1 cellular context compared by ENCODE assay signal in genomic region chr4:40193018-40193571, GRCh38.
TF ChIP-seq lines count a peak whose summit lies in the region.

No MANE protein-coding gene starts in this region.

TF ChIP-seq in GM12878, 131 proteins besides CTCF, POLR2A, EP300 and RAD21 (continued from another document):
- no peak for TF ChIP-seq E4F1 (IDR thresholded peaks at IDR 0.05; ENCODE audit: borderline replicate concordance, partially characterized antibody)
- TF ChIP-seq NFYA (IDR thresholded peaks at IDR 0.05; ENCODE audit: borderline replicate concordance, low read depth, low read length), result no peak
- TF ChIP-seq SMARCA5 (IDR thresholded peaks at IDR 0.05), result no peak
- no peak for TF ChIP-seq RCOR1 (conservative IDR thresholded peaks at IDR 0.05; ENCODE audit: low read depth, low read length)
- TF ChIP-seq HDAC6 (IDR thresholded peaks at IDR 0.05; ENCODE audit: unreplicated experiment), result no peak
- TF ChIP-seq IRF5 (IDR thresholded peaks at IDR 0.05; ENCODE audit: borderline replicate concordance), result no peak
- no peak for TF ChIP-seq FOS (IDR thresholded peaks at IDR 0.05; ENCODE audit: borderline replicate concordance, extremely low read depth, insufficient read length)
